In the genomic region with DNA sequence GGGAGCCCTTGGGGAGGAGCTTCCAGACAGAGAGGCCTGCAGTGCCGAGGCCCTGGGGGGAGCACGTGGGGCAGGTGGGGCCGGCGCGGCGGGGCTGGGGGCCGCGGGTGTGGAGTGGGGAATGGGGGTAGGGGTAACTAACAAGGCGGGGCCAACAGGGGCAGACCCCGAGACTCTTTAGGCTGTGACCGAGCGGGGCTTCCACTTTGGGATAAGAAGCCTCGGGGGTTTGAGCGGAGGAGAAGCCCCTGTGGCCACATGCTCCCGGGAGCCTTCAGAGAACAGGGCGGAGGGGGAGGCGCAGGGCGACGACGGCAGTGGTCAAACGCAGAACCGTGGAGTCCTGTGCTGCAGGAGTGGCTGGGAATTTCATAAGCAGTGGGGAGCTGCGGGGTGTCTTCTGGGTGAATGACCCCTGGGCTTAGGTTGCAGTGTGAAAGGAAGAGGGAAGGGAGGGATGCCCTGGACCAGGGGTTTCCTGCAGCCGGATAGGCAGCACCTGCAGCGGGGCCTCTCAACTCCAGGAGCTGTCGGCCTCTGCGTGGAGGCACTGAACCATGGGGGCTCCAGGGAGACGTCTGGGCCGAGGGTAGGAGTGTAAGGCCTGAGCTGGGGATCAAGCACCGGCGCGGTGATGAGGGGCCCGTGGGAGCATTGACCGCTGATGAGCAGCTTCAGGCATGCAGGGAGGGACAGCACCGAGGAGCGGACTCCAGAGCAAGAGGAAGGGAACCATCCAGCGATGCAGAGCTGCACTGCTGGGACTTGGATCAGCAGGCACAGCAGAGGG, we compare ENCODE assay signal across 21 cellular contexts.
"Had no signal": no experiment of that assay in that cellular context is flagged by ENCODE, and none has a peak within 500 bp of the region (broad histone marks: within the 10 kb centered on the region; RNA-seq: fewer than 3 reads in every experiment).

No MANE protein-coding gene starts in this region.

- H3K27me3 ChIP-seq: right lobe of liver, testis, upper lobe of right lung had no signal

- H3K36me3 ChIP-seq: lower lobe of right lung, prostate gland, right lobe of liver, upper lobe of right lung had no signal

- FAIRE-seq: endothelial cell of umbilical vein, small intestine had no signal

- H3K4me3 ChIP-seq: lower lobe of right lung, prostate gland, right lobe of liver, testis, upper lobe of right lung had no signal

- H3K4me1 ChIP-seq: lower lobe of right lung, prostate gland, right lobe of liver, testis, upper lobe of right lung had no signal

- H3K27ac ChIP-seq: lower lobe of right lung, prostate gland, right lobe of liver, testis, upper lobe of right lung had no signal

- ATAC-seq: activated CD4-positive, alpha-beta T cell treated with anti-CD3 and anti-CD28 coated beads for 36 hours; activated CD8-positive, alpha-beta memory T cell treated with anti-CD3 and anti-CD28 coated beads, Interleukin-2, amount 10 ng/mL, durations not matched to agents 7 days and 5 days; activated T-helper 17 cell treated with anti-CD3 and anti-CD28 coated beads, Interleukin-2, amount 50 U/mL, for 72 hours; upper lobe of right lung had no signal

- H3K9me3 ChIP-seq: lower lobe of right lung, prostate gland, right lobe of liver, testis had no signal

- DNase-seq: activated CD4-positive, alpha-beta memory T cell treated with anti-CD3 and anti-CD28 coated beads for 36 hours; activated CD4-positive, alpha-beta T cell treated with anti-CD3 and anti-CD28 coated beads for 36 hours; activated CD8-positive, alpha-beta memory T cell treated with anti-CD3 and anti-CD28 coated beads, Interleukin-2, amount 10 ng/mL, durations not matched to agents 7 days and 5 days; activated naive CD4-positive, alpha-beta T cell; activated naive CD8-positive, alpha-beta T cell treated with anti-CD3 and anti-CD28 coated beads for 36 hours; activated T-cell treated with anti-CD3 and anti-CD28 coated beads, Interleukin-2, amount 50 U/mL, for 1 hour; amniotic stem cell; effector memory CD4-positive, alpha-beta T cell; left cardiac atrium; lower lobe of right lung; right lobe of liver; small intestine; stimulated activated CD4-positive, alpha-beta T cell treated with anti-CD3 and anti-CD28 coated beads, Interleukin-15, amount 100 ng/mL, for 24 hours; stimulated activated CD4-positive, alpha-beta T cell treated with anti-CD3 and anti-CD28 coated beads, Interleukin-2, amount 100 ng/mL, for 48 hours; SW 1271; T-helper 2 cell; testis; upper lobe of right lung had no signal
